Comparison of ENCODE assay signal across 15 cellular contexts in genomic region chr15:62083168-62084154, GRCh38. TPM values are rescaled to one million over a fixed set of nuclear protein-coding genes. Genes with fewer than 3 reads are reported as not detected.
DNase-seq lines count a peak whose midpoint lies in the region; ATAC-seq and TF ChIP-seq lines count a peak whose summit lies in the region.
"Had no signal": no experiment of that assay in that cellular context is flagged by ENCODE, and none has a peak within 500 bp of the region (broad histone marks: within the 10 kb centered on the region; RNA-seq: fewer than 3 reads in every experiment).

No MANE protein-coding gene starts in this region.

- H3K4me2 ChIP-seq in MM.1S (ENCODE audit: low read depth, low read length), result peak overlapping the region; percentile 47; the same call in 1 of the 2 replicates
- H3K4me2 ChIP-seq: BLaER1 treated with 17β-estradiol and CSF1 and Interleukin-3, amounts not matched to agents 10 nM and 100 nM had no signal

- intact Hi-C loops in left colon (cut with DNase I, micrococcal nuclease), result no loop called here

- H4K20me1 ChIP-seq in MM.1S (ENCODE audit: insufficient read depth, low read length), result no peaks in the 10 kb centered on the region
- H4K20me1 ChIP-seq: BLaER1 treated with 17β-estradiol and CSF1 and Interleukin-3, amounts not matched to agents 10 nM and 100 nM had no signal

- no peaks in the 10 kb centered on the region for H3K27me3 ChIP-seq in MM.1S (replicated peaks; ENCODE audit: insufficient read depth, low read length)
- H3K27me3 ChIP-seq in HAP-1 (ENCODE audit: low read depth), result peaks cover 4% of the 10 kb centered on the region; the same call in 1 of the 2 replicates
- H3K27me3 ChIP-seq: BLaER1 treated with 17β-estradiol and CSF1 and Interleukin-3, amounts not matched to agents 10 nM and 100 nM had no signal

- H3K9ac ChIP-seq in MM.1S (ENCODE audit: low read length), result no peak overlapping the region
- H3K9ac ChIP-seq: BLaER1 treated with 17β-estradiol and CSF1 and Interleukin-3, amounts not matched to agents 10 nM and 100 nM had no signal

- H3K9me2 ChIP-seq in MM.1S (replicated peaks; ENCODE audit: insufficient read depth, low read length), result no peaks in the 10 kb centered on the region

- no peak for TF ChIP-seq CTCF in MM.1S (IDR thresholded peaks at IDR 0.05; ENCODE audit: low read length)

- ATAC-seq in GM18511 (IDR thresholded peaks at IDR 0.05; ENCODE audit: unreplicated experiment) (peak; percentile 61), left colon (peak; percentile 87)
- ATAC-seq: PC-3 had no signal

- H3K9me3 ChIP-seq in MM.1S (replicated peaks; ENCODE audit: insufficient read depth, low read length) (no peaks in the 10 kb centered on the region), HAP-1 (no peaks in the 10 kb centered on the region)

- peak overlapping the region; percentile 58; the same call in 1 of the 2 replicates for H3K27ac ChIP-seq in MM.1S (ENCODE audit: low read length)
- H3K27ac ChIP-seq: BLaER1 treated with 17β-estradiol and CSF1 and Interleukin-3, amounts not matched to agents 10 nM and 100 nM had no signal

- no peak overlapping the region for H3K4me3 ChIP-seq in MM.1S (ENCODE audit: low read length)
- no peak overlapping the region for H3K4me3 ChIP-seq in HAP-1
- H3K4me3 ChIP-seq: BLaER1 treated with 17β-estradiol and CSF1 and Interleukin-3, amounts not matched to agents 10 nM and 100 nM had no signal

- no peak for DNase-seq in MM.1S
- DNase-seq in RPMI8226, result peak; percentile 25
- DNase-seq in left colon, result no peak
- DNase-seq in A172 (ENCODE audit: low spot score), result no peak
- DNase-seq in HAP-1 (ENCODE audit: low spot score in 2 of 2), result no peak
- no peak for DNase-seq in NCI-H1436 (lab: John Stamatoyannopoulos, UW)
- DNase-seq: EL; HCEC 1CT; MV-4-11; NCI-H1436 treated with DMSO at 0.1 percent for 48 hours; NK-92 treated with Interleukin-12 subunit alpha and Interleukin-12 subunit beta, amount 100 ng/mL, for 24 hours; PC-3; T-helper 1 cell had no signal

- H3K79me2 ChIP-seq in MM.1S (ENCODE audit: low read length), result no peaks in the 10 kb centered on the region

- in situ Hi-C loops in HAP-1 (cut with MboI; ENCODE audit: low sequenced_read_pairs), result no loop called here

- 0 out of 2 replicates have a peak overlapping the region, but pooled peaks have one; percentile 41 for H2AFZ ChIP-seq in MM.1S (ENCODE audit: low read length)

- H3K36me3 ChIP-seq in MM.1S (replicated peaks; ENCODE audit: insufficient read depth, low read length), result no peaks in the 10 kb centered on the region
- no peaks in the 10 kb centered on the region for H3K36me3 ChIP-seq in HAP-1 (replicated peaks)
- H3K36me3 ChIP-seq: BLaER1 treated with 17β-estradiol and CSF1 and Interleukin-3, amounts not matched to agents 10 nM and 100 nM had no signal

- H3K4me1 ChIP-seq in MM.1S (ENCODE audit: low read length), result peaks cover 5% of the 10 kb centered on the region
- H3K4me1 ChIP-seq in HAP-1, result no peaks in the 10 kb centered on the region

- peaks cover 3% of the 10 kb centered on the region; the same call in 1 of the 2 replicates for H3F3A ChIP-seq in MM.1S (ENCODE audit: insufficient read depth, low read length)

RNA-seq across cellular contexts. Expression of gene C2CD4A, which starts 16.7 kb away (rescaled TPM):
- 1 to 10 TPM in 1 of 2 donors, under 1 TPM in 1; 0.22 to 1.1 TPM for total RNA-seq in left colon
- total RNA-seq in A172 (2014; rRNA removed; shearing (Covaris generic)), result 0.26 TPM in 1 of 2 replicates, not detected in the other

RNA-seq across cellular contexts. Expression of gene VPS13C, which starts 23.2 kb away (rescaled TPM):
- total RNA-seq in left colon, result 10 to 100 TPM; 55.2 to 57.2 TPM
- total RNA-seq in A172 (2014; rRNA removed; shearing (Covaris generic)), result 25.9 and 47.1 TPM in 2 replicates
